ENCODE assay signal across 8 cellular contexts in the genomic region with DNA sequence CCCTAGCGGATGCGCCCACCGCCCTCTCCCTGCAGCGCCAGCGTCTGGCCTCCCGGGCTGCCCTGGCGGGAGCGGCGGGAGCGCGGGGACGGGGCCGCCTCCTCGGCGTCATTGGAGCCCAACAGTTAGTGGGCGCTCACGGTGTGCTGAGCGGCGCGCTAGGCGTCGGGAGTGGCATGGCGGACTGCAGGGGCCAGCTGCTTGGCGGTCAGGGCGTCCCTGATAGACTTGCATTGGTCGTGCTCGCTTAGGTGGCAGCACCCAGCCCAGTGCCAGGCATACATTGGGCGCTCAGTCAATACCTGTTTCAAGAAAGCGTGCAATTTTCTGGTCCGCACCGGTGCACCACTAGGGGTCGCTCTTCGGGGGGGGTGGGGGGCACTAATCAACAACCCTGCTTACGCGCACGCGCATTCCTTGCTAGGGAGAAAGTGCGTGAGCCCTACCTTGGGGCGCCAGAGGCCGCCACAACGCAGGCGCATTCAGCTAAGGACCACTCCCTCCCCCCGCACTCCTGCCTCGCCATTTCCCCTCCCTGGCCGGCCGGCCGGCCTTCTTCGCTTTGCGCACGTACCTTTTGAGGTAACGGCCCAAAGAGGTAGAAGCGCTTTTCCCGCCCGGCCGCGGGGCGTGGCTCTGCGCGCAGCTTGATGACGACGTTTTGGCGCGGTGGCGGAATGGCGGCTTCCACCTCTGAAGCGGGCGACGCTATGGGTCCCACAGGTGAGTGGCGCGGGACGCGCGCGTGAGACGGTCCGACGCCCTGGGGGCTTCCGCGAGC. TPM values are rescaled to one million over a fixed set of nuclear protein-coding genes. Genes with fewer than 3 reads are reported as not detected.
DNase-seq lines count a peak whose midpoint lies in the region; ATAC-seq, FAIRE-seq and TF ChIP-seq lines count a peak whose summit lies in the region.

No MANE protein-coding gene starts in this region.

- H3K9me3 Mint-ChIP-seq in activated naive CD8-positive, alpha-beta T cell treated with anti-CD3 and anti-CD28 coated beads, Interleukin-2, amount 50 U/mL, for 24 hours, result no peaks in the 10 kb centered on the region

- H2AFZ ChIP-seq in SU-DHL-6 (ENCODE audit: low read depth, low read length, severe bottlenecking) (peak overlapping the region; percentile 73), trophoblast cell (ENCODE audit: insufficient read depth, low read length, poor library complexity) (peak overlapping the region; percentile 100)

- H3K4me1 ChIP-seq in trophoblast cell (ENCODE audit: control insufficient read depth in 1 of 2, insufficient read depth in 2 of 2, low read length in 2 of 2) (peaks cover 6 to 10% of the 10 kb centered on the region in 2 experiments), transverse colon (peaks cover 6 to 30% (median 21%) of the 10 kb centered on the region in 4 donors)

- DNase-seq in GM12891 (ENCODE audit: insufficient read length, low spot score) (peak; percentile 94), NCI-H1417 (lab: John Stamatoyannopoulos, UW) (peak; percentile 92 to 99 (median 96)), cardiac septum (ENCODE audit: low spot score) (peak; percentile 96), trophoblast cell (peak; percentile 96 to 97), transverse colon (peak; percentile 93)
- peak; percentile 96 for DNase-seq in activated naive CD8-positive, alpha-beta T cell treated with anti-CD3 and anti-CD28 coated beads, Interleukin-2, amount 50 U/mL, for 24 hours

- H3K4me1 Mint-ChIP-seq in activated naive CD8-positive, alpha-beta T cell treated with anti-CD3 and anti-CD28 coated beads, Interleukin-2, amount 50 U/mL, for 24 hours, result peaks cover 42% of the 10 kb centered on the region

- in situ Hi-C loops in transverse colon (cut with MboI; ENCODE audit: low pct_ligation_motif_present in 1 of 4, low pct_unique_long_range_greater_than_20kb in 1 of 4, low sequenced_read_pairs in 3 of 4), result no loop called here

- H3K9ac ChIP-seq in SU-DHL-6 (ENCODE audit: low read length), result peak overlapping the region; percentile 99
- peak overlapping the region; percentile 91 for H3K9ac ChIP-seq in trophoblast cell (ENCODE audit: low read length)

- H4K20me1 ChIP-seq in SU-DHL-6 (ENCODE audit: low read depth, low read length), result no peaks in the 10 kb centered on the region

- TF ChIP-seq POLR2A in GM12891 (IDR thresholded peaks at IDR 0.05; ENCODE audit: low read depth, low read length) (no peak), transverse colon (IDR thresholded peaks at IDR 0.05) (peak; percentile 47)

- H3K36me3 Mint-ChIP-seq in activated naive CD8-positive, alpha-beta T cell treated with anti-CD3 and anti-CD28 coated beads, Interleukin-2, amount 50 U/mL, for 24 hours (ENCODE audit: low read depth), result peaks cover 17% of the 10 kb centered on the region

- H4K8ac ChIP-seq in trophoblast cell (ENCODE audit: low read depth, low read length), result peak overlapping the region; percentile 100

- H3K27ac ChIP-seq in SU-DHL-6 (ENCODE audit: low read depth, low read length), result peak overlapping the region; percentile 82
- H3K27ac ChIP-seq in trophoblast cell (ENCODE audit: low read depth, low read length), result peak overlapping the region; percentile 93
- H3K27ac ChIP-seq in transverse colon, result peak overlapping the region; percentile 88 to 96 (median 93)

- peak overlapping the region; percentile 84 for H2BK12ac ChIP-seq in trophoblast cell (ENCODE audit: low read length)

- no peak for TF ChIP-seq EP300 in transverse colon (IDR thresholded peaks at IDR 0.05; ENCODE audit: low read depth)

- no peaks in the 10 kb centered on the region for H3K27me3 Mint-ChIP-seq in activated naive CD8-positive, alpha-beta T cell treated with anti-CD3 and anti-CD28 coated beads, Interleukin-2, amount 50 U/mL, for 24 hours

- H3K27me3 ChIP-seq in SU-DHL-6 (ENCODE audit: low read length) (no peaks in the 10 kb centered on the region), trophoblast cell (ENCODE audit: insufficient read depth, low read length) (no peaks in the 10 kb centered on the region), transverse colon (no peaks in the 10 kb centered on the region)

- H3K36me3 ChIP-seq in SU-DHL-6 (ENCODE audit: low read length), result no peaks in the 10 kb centered on the region
- peaks cover 5 to 9% of the 10 kb centered on the region in 2 experiments for H3K36me3 ChIP-seq in trophoblast cell (ENCODE audit: control insufficient read depth in 1 of 2, insufficient read depth in 2 of 2, low read length in 2 of 2)
- H3K36me3 ChIP-seq in transverse colon, result no peaks in the 10 kb centered on the region

- H3F3A ChIP-seq in SU-DHL-6 (ENCODE audit: insufficient read depth), result no peaks in the 10 kb centered on the region

- peak overlapping the region; percentile 95 for H3K4me3 Mint-ChIP-seq in activated naive CD8-positive, alpha-beta T cell treated with anti-CD3 and anti-CD28 coated beads, Interleukin-2, amount 50 U/mL, for 24 hours

- WGBS in trophoblast cell (ENCODE audit: extremely low coverage, insufficient coverage, insufficient read length), result no CpG with 5 or more reads among the region's 79 CpGs
- 0% methylated on average over 30 of the region's 79 CpGs; no CpG with 5 or more reads in 1 of the 2 donors for WGBS in transverse colon (ENCODE audit: low coverage in 1 of 2), 2 donors

- peak overlapping the region; percentile 85 for H2AK5ac ChIP-seq in trophoblast cell (ENCODE audit: low read length)

- H3K4ac ChIP-seq in trophoblast cell (ENCODE audit: low read depth, low read length), result peak overlapping the region; percentile 91

- peak overlapping the region; percentile 99 for H2BK120ac ChIP-seq in trophoblast cell (ENCODE audit: insufficient read depth, low read length, poor library complexity)

- peak overlapping the region; percentile 99 for H3K4me3 ChIP-seq in SU-DHL-6 (ENCODE audit: insufficient read depth, low read length, poor library complexity, severe bottlenecking)
- H3K4me3 ChIP-seq in trophoblast cell (ENCODE audit: low read depth, low read length), result peak overlapping the region; percentile 97
- H3K4me3 ChIP-seq in transverse colon, result peak overlapping the region; percentile 53 to 96 (median 84)

- H3K79me2 ChIP-seq in SU-DHL-6 (ENCODE audit: insufficient read depth, low read length) (peaks cover 85% of the 10 kb centered on the region), trophoblast cell (ENCODE audit: control insufficient read depth, insufficient read depth, low read length, poor library complexity) (peaks cover 28% of the 10 kb centered on the region)

- peak overlapping the region; percentile 100 for H3K18ac ChIP-seq in trophoblast cell (ENCODE audit: low read length)

- peak overlapping the region; percentile 98 for H4K91ac ChIP-seq in trophoblast cell (ENCODE audit: low read depth, low read length)

- H4K12ac ChIP-seq in trophoblast cell (ENCODE audit: low read depth, low read length), result peak overlapping the region; percentile 100

- H3K27ac Mint-ChIP-seq in activated naive CD8-positive, alpha-beta T cell treated with anti-CD3 and anti-CD28 coated beads, Interleukin-2, amount 50 U/mL, for 24 hours, result peak overlapping the region; percentile 91

- H3K9me3 ChIP-seq in SU-DHL-6 (ENCODE audit: insufficient read depth, low read length), result no peaks in the 10 kb centered on the region
- no peaks in the 10 kb centered on the region for H3K9me3 ChIP-seq in trophoblast cell (ENCODE audit: insufficient read depth, low read depth, low read length)
- no peaks in the 10 kb centered on the region for H3K9me3 ChIP-seq in transverse colon

- H3K79me1 ChIP-seq in trophoblast cell (ENCODE audit: low read length), result peaks cover 15% of the 10 kb centered on the region

- H3K4me2 ChIP-seq in SU-DHL-6 (ENCODE audit: low read depth, low read length, poor library complexity, severe bottlenecking) (peak overlapping the region; percentile 97), trophoblast cell (ENCODE audit: low read length) (peak overlapping the region; percentile 73)

- H2BK5ac ChIP-seq in trophoblast cell (ENCODE audit: low read depth, low read length, poor library complexity), result peak overlapping the region; percentile 95

- peak; percentile 93 for FAIRE-seq in GM12891 (lab: Jason Lieb, UNC)

- peak overlapping the region; percentile 100 for H3K14ac ChIP-seq in trophoblast cell (ENCODE audit: low read length)

- intact Hi-C loops in cardiac septum (cut with DNase I) (loop anchor here (10.0 kb wide), 1 partner anchor 182 kb away; no protein-coding TSS in a partner anchor), transverse colon (cut with DNase I; ENCODE audit: low total_unique reads) (no loop called here)

- peak; percentile 76 for ATAC-seq in HG02798 (IDR thresholded peaks at IDR 0.05; ENCODE audit: poor library complexity, unreplicated experiment)
- peak; percentile 81 for ATAC-seq in activated naive CD8-positive, alpha-beta T cell treated with anti-CD3 and anti-CD28 coated beads, Interleukin-2, amount 50 U/mL, for 24 hours

- H3K23ac ChIP-seq in trophoblast cell (ENCODE audit: low read length), result no peak overlapping the region

- no peaks in the 10 kb centered on the region for H3K9me2 ChIP-seq in SU-DHL-6 (replicated peaks; ENCODE audit: insufficient read depth, low read length)

- TF ChIP-seq CTCF in SU-DHL-6 (IDR thresholded peaks at IDR 0.05; ENCODE audit: insufficient read depth, low read length, poor library complexity, severe bottlenecking), result peak; percentile 87
- TF ChIP-seq CTCF in transverse colon (IDR thresholded peaks at IDR 0.05), result peak; percentile 75 to 96 (median 79)

TF ChIP-seq in GM12891, 5 proteins besides CTCF, POLR2A, EP300 and RAD21:
- TF ChIP-seq PAX5 (IDR thresholded peaks at IDR 0.05; ENCODE audit: insufficient read depth, low read length, severe bottlenecking), result no peak
- peak; percentile 52; the same call in 1 of the 2 replicates for TF ChIP-seq POU2F2 (IDR thresholded peaks at IDR 0.05; ENCODE audit: low read depth, low read length)
- peak; percentile 72 for TF ChIP-seq TAF1 (IDR thresholded peaks at IDR 0.05; ENCODE audit: low read depth, low read length)
- TF ChIP-seq POLR2AphosphoS5 (IDR thresholded peaks at IDR 0.05; ENCODE audit: low read depth, low read length), result peak; percentile 49; the same call in 1 of the 2 replicates
- TF ChIP-seq SPI1 (IDR thresholded peaks at IDR 0.05; ENCODE audit: low read depth, low read length), result 0 out of 2 replicates have a peak, but pooled peaks have one; percentile 44

RNA-seq across cellular contexts. Expression of gene MZT2A, which starts 0.4 kb away (rescaled TPM):
- polyA plus RNA-seq in GM12891 (2012; ENCODE audit: low read depth, missing spikeins), result 207 TPM
- total RNA-seq in cardiac septum, result 79.3 TPM
- polyA plus RNA-seq in trophoblast cell (2013), result 166 and 179 TPM in 2 replicates
- 10 to 100 TPM; 13.5 to 85.3 (median 43.4) TPM for total RNA-seq in transverse colon

RNA-seq across cellular contexts. Expression of gene TUBA3D, which starts 16.7 kb away (rescaled TPM):
- polyA plus RNA-seq in GM12891 (2012; ENCODE audit: low read depth, missing spikeins), result 0.05 TPM
- total RNA-seq in cardiac septum (4.0 TPM), transverse colon (not detected)
- not detected in 2 replicates for polyA plus RNA-seq in trophoblast cell (2013)

RNA-seq across cellular contexts. Expression of gene CCDC74A, which starts 35.1 kb away (rescaled TPM):
- polyA plus RNA-seq in GM12891 (2012; ENCODE audit: low read depth, missing spikeins), result 12.6 TPM
- total RNA-seq in cardiac septum (1.1 TPM), transverse colon (10 to 100 TPM in 1 of 4 donors, 1 to 10 TPM in 2, not detected in 1; 1.8 to 10.9 (median 4.4) TPM)
- 5.9 and 7.4 TPM in 2 replicates for polyA plus RNA-seq in trophoblast cell (2013)

Comparison
In these comparisons a context has a peak if more than half of its experiments do, and no peak if none do; other contexts are left out.
1. Peak in every context shown above with its lines: DNase-seq, ATAC-seq, H3K4me3 ChIP-seq and H3K27ac ChIP-seq.